In the genomic region with DNA sequence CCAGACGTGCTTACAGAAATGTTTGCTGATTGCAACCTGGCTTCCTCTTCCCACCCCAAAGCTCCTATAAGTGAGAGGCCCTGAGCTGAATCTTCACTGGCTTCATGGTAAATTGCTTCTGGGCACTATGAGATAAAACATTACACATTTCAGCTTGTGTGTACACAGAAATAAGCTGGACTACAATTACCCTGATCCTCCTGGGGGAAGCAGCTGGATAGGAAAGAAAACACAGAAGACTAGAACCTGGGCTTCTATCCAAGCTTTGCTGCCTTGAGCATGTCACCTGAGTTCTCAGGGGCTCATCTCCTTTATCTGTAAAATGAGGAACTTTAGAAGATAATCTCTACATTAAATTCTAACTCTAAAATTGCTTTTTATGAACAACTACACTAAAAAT, we compare ENCODE assay signal across 14 cellular contexts. TPM values are rescaled to one million over a fixed set of nuclear protein-coding genes. Genes with fewer than 3 reads are reported as not detected.
A peak's percentile ranks its signal among the peaks of the same experiment; 100 is the strongest.
DNase-seq lines count a peak whose midpoint lies in the region; ATAC-seq and TF ChIP-seq lines count a peak whose summit lies in the region.
"Had no signal": no experiment of that assay in that cellular context is flagged by ENCODE, and none has a peak within 500 bp of the region (broad histone marks: within the 10 kb centered on the region; RNA-seq: fewer than 3 reads in every experiment).

No MANE protein-coding gene starts in this region.

- peaks cover 18% of the 10 kb centered on the region for H3K4me1 ChIP-seq in colonic mucosa
- H3K4me1 ChIP-seq: uterus had no signal

- H3K27me3 Mint-ChIP-seq in stimulated activated memory B cell treated with anti-CD40 and anti-IgM and Interleukin-4, amounts not matched to agents 10 μg/mL and 1 μg/mL and 100 μg/mL, for 72 hours, result peaks cover 32% of the 10 kb centered on the region
- H3K27me3 Mint-ChIP-seq: activated CD8-positive, alpha-beta T cell treated with anti-CD3 and anti-CD28 coated beads for 36 hours had no signal

- H3K27me3 ChIP-seq in colonic mucosa, result no peaks in the 10 kb centered on the region
- H3K27me3 ChIP-seq: gastroesophageal sphincter, stomach, uterus had no signal

- no peak overlapping the region for H3K9ac ChIP-seq in colonic mucosa (ENCODE audit: low read depth in 2 of 2, low read length in 2 of 2)

- H3K36me3 ChIP-seq in colonic mucosa, result no peaks in the 10 kb centered on the region
- H3K36me3 ChIP-seq: gastroesophageal sphincter, stomach, uterus had no signal

- H3K9me3 ChIP-seq in colonic mucosa, result no peaks in the 10 kb centered on the region
- H3K9me3 ChIP-seq: gastroesophageal sphincter, stomach, uterus had no signal

- no peak overlapping the region for H3K4me3 ChIP-seq in colonic mucosa
- H3K4me3 ChIP-seq: gastroesophageal sphincter, stomach, uterus had no signal

- H3K4me3 Mint-ChIP-seq in stimulated activated memory B cell treated with anti-CD40 and anti-IgM and Interleukin-4, amounts not matched to agents 10 μg/mL and 1 μg/mL and 100 μg/mL, for 72 hours, result no peak overlapping the region
- H3K4me3 Mint-ChIP-seq: activated CD8-positive, alpha-beta T cell treated with anti-CD3 and anti-CD28 coated beads for 36 hours; activated naive CD8-positive, alpha-beta T cell treated with anti-CD3 and anti-CD28 coated beads, Interleukin-2, amount 50 U/mL, for 24 hours; nephron progenitor cell had no signal

- intact Hi-C loops in colonic mucosa (cut with DNase I) (no loop called here), Right ventricle myocardium inferior (cut with DNase I) (no loop called here)

- no peak for ATAC-seq in GM21529 (IDR thresholded peaks at IDR 0.05; ENCODE audit: unreplicated experiment)
- no peak for ATAC-seq in Right ventricle myocardium inferior
- no peak for ATAC-seq in stimulated activated memory B cell treated with anti-CD40 and anti-IgM and Interleukin-4, amounts not matched to agents 10 μg/mL and 1 μg/mL and 100 μg/mL, for 72 hours
- ATAC-seq: activated CD8-positive, alpha-beta T cell treated with anti-CD3 and anti-CD28 coated beads for 36 hours; activated naive CD8-positive, alpha-beta T cell treated with anti-CD3 and anti-CD28 coated beads, Interleukin-2, amount 50 U/mL, for 24 hours; gastroesophageal sphincter had no signal

- DNase-seq in LHCN-M2 (ENCODE audit: low read depth) (peak; percentile 23), NCI-H524 treated with DMSO at 0.1 percent for 48 hours (lab: John Stamatoyannopoulos, UW) (peak; percentile 33), colonic mucosa (peak; percentile 72), Right ventricle myocardium inferior (ENCODE audit: missing footprints) (no peak)
- DNase-seq in NK-92 treated with Interleukin-12 subunit alpha and Interleukin-12 subunit beta, amount 100 ng/mL, for 24 hours (lab: John Stamatoyannopoulos, UW), result no peak
- DNase-seq: activated CD8-positive, alpha-beta T cell treated with anti-CD3 and anti-CD28 coated beads for 36 hours; activated naive CD8-positive, alpha-beta T cell treated with anti-CD3 and anti-CD28 coated beads, Interleukin-2, amount 50 U/mL, for 24 hours; nephron progenitor cell; stomach; uterus had no signal

- H3K9me3 Mint-ChIP-seq in stimulated activated memory B cell treated with anti-CD40 and anti-IgM and Interleukin-4, amounts not matched to agents 10 μg/mL and 1 μg/mL and 100 μg/mL, for 72 hours, result no peaks in the 10 kb centered on the region

- H3K27ac Mint-ChIP-seq in stimulated activated memory B cell treated with anti-CD40 and anti-IgM and Interleukin-4, amounts not matched to agents 10 μg/mL and 1 μg/mL and 100 μg/mL, for 72 hours, result no peak overlapping the region
- H3K27ac Mint-ChIP-seq: activated naive CD8-positive, alpha-beta T cell treated with anti-CD3 and anti-CD28 coated beads, Interleukin-2, amount 50 U/mL, for 24 hours; nephron progenitor cell had no signal

- H3K4me1 Mint-ChIP-seq in stimulated activated memory B cell treated with anti-CD40 and anti-IgM and Interleukin-4, amounts not matched to agents 10 μg/mL and 1 μg/mL and 100 μg/mL, for 72 hours, result peaks cover 12% of the 10 kb centered on the region
- H3K4me1 Mint-ChIP-seq: nephron progenitor cell had no signal

- H3K27ac ChIP-seq in 22Rv1 (peak overlapping the region; percentile 65), colonic mucosa (peak overlapping the region; percentile 21)
- H3K27ac ChIP-seq: gastroesophageal sphincter, stomach, uterus had no signal

- H3K36me3 Mint-ChIP-seq in stimulated activated memory B cell treated with anti-CD40 and anti-IgM and Interleukin-4, amounts not matched to agents 10 μg/mL and 1 μg/mL and 100 μg/mL, for 72 hours, result no peaks in the 10 kb centered on the region

- TF ChIP-seq CTCF in 22Rv1 (IDR thresholded peaks at IDR 0.05) (no peak), colonic mucosa (IDR thresholded peaks at IDR 0.05) (no peak)

RNA-seq across cellular contexts. Expression of a gene that starts 40.3 kb away (rescaled TPM):
- total RNA-seq in LHCN-M2 (2014; rRNA removed) (2,731 and 2,850 TPM in 2 replicates), colonic mucosa (100 to 1,000 TPM; 162 to 390 TPM), Right ventricle myocardium inferior (35.4 TPM)
- 2,014 TPM for polyA plus RNA-seq in LHCN-M2 (2012)

Comparison
In these comparisons a context has a peak if more than half of its experiments do, and no peak if none do; other contexts are left out.
1. DNase-seq: peak in LHCN-M2 (single experiment), NCI-H524 treated with DMSO at 0.1 percent for 48 hours (single experiment) and colonic mucosa (single experiment); none in Right ventricle myocardium inferior (single experiment) and NK-92 treated with Interleukin-12 subunit alpha and Interleukin-12 subunit beta, amount 100 ng/mL, for 24 hours (single experiment).